8 cellular contexts compared by ENCODE assay signal in the genomic region with DNA sequence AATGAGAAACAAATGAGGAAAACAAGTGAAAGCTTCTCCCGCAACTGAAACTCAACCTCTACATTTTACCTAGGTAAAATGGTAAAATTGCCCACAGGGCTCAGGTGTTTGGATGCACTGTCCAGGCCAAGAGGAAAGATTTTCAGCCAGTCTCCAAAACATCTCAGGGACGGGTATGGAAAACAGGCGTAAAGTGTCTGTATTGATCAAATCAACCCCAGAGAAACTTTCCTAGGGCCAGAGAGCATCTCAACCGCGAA. TPM values are rescaled to one million over a fixed set of nuclear protein-coding genes. Genes with fewer than 3 reads are reported as not detected.
DNase-seq lines count a peak whose midpoint lies in the region; ATAC-seq, FAIRE-seq and TF ChIP-seq lines count a peak whose summit lies in the region.

No MANE protein-coding gene starts in this region.

- CTCF ChIA-PET in K562 (lab: Yijun Ruan, JAX; ENCODE audit: low intra/inter-chr PET ratio), result no interaction called here

- no peaks in the 10 kb centered on the region for H3K9me1 ChIP-seq in K562 (ENCODE audit: control insufficient read depth, insufficient read depth, low read length)

- H3K36me3 ChIP-seq in K562 (ENCODE audit: control insufficient read depth, insufficient read depth, low read length) (peaks cover 28% of the 10 kb centered on the region), small intestine (ENCODE audit: control insufficient read depth in 2 of 2, insufficient read depth in 2 of 2, low read length in 2 of 2) (no peaks in the 10 kb centered on the region)

- no peak for ATAC-seq in stimulated activated naive CD8-positive, alpha-beta T cell treated with anti-CD3 and anti-CD28 coated beads, Interleukin-15, Interleukin-2, amounts not matched to agents 100 U/mL and 50 U/mL, for 24 hours
- ATAC-seq in K562, result no peak
- no peak for ATAC-seq in HG03139 (IDR thresholded peaks at IDR 0.05; ENCODE audit: unreplicated experiment)

- peak overlapping the region; percentile 99 for H3K4me3 Mint-ChIP-seq in stimulated activated naive CD8-positive, alpha-beta T cell treated with anti-CD3 and anti-CD28 coated beads, Interleukin-15, Interleukin-2, amounts not matched to agents 100 ng/mL and 50 ng/mL, for 24 hours
- H3K4me3 Mint-ChIP-seq in mesothelial cell of epicardium, result peak overlapping the region; percentile 97

- H3K4me1 ChIP-seq in K562 (replicated peaks in 1 of 2; ENCODE audit: control insufficient read depth in 2 of 2, insufficient read depth in 2 of 2, low read length in 2 of 2) (peaks cover 13 to 14% of the 10 kb centered on the region in 2 experiments; a peak in 4 of 5 replicates), small intestine (ENCODE audit: control insufficient read depth in 2 of 2, insufficient read depth in 1 of 2, low read depth in 1 of 2, low read length in 1 of 2) (peaks cover 2 to 4% of the 10 kb centered on the region in 2 donors)

- no peaks in the 10 kb centered on the region for H3K27me3 Mint-ChIP-seq in stimulated activated naive CD8-positive, alpha-beta T cell treated with anti-CD3 and anti-CD28 coated beads, Interleukin-15, Interleukin-2, amounts not matched to agents 100 ng/mL and 50 ng/mL, for 24 hours
- no peaks in the 10 kb centered on the region for H3K27me3 Mint-ChIP-seq in mesothelial cell of epicardium (ENCODE audit: low read depth)

- peak overlapping the region; percentile 97 for H2AFZ ChIP-seq in K562 (ENCODE audit: low read depth, low read length)

- TF ChIP-seq CTCF in K562 (IDR thresholded peaks at IDR 0.05 in 2 of 3, conservative IDR thresholded peaks at IDR 0.05 in 1 of 3; ENCODE audit: insufficient read depth in 2 of 3, low read depth in 1 of 3, low read length in 3 of 3) (no peak), mesothelial cell of epicardium (IDR thresholded peaks at IDR 0.05; ENCODE audit: unreplicated experiment) (no peak)

- H3K27me3 ChIP-seq in K562 (ENCODE audit: control insufficient read depth in 2 of 2, insufficient read depth in 2 of 2, low read length in 2 of 2) (no peaks in the 10 kb centered on the region), small intestine (ENCODE audit: control insufficient read depth in 2 of 2, insufficient read depth in 2 of 2, low read length in 2 of 2) (no peaks in the 10 kb centered on the region)

- H3K79me2 ChIP-seq in K562 (ENCODE audit: control insufficient read depth, insufficient read depth, low read length), result peaks cover 44% of the 10 kb centered on the region

- H3K27ac Mint-ChIP-seq in stimulated activated naive CD8-positive, alpha-beta T cell treated with anti-CD3 and anti-CD28 coated beads, Interleukin-15, Interleukin-2, amounts not matched to agents 100 ng/mL and 50 ng/mL, for 24 hours, result peak overlapping the region; percentile 97
- peak overlapping the region; percentile 100 for H3K27ac Mint-ChIP-seq in mesothelial cell of epicardium

- H3K4me2 ChIP-seq in K562 (ENCODE audit: insufficient read depth, low read length), result peak overlapping the region; percentile 77

- POLR2A ChIA-PET in K562 (lab: Yijun Ruan, JAX), result interaction anchor here (0.6 to 3.8 kb wide), 11 partner anchors 8 to 197 kb away, joined by 3 to 62 read pairs (median 5); a partner anchor contains a TSS

- H4K20me1 ChIP-seq in K562 (replicated peaks; ENCODE audit: control insufficient read depth, insufficient read depth, low read length), result no peaks in the 10 kb centered on the region

- H3K9me3 Mint-ChIP-seq in stimulated activated naive CD8-positive, alpha-beta T cell treated with anti-CD3 and anti-CD28 coated beads, Interleukin-15, Interleukin-2, amounts not matched to agents 100 ng/mL and 50 ng/mL, for 24 hours, result no peaks in the 10 kb centered on the region
- no peaks in the 10 kb centered on the region for H3K9me3 Mint-ChIP-seq in mesothelial cell of epicardium

- DNase-seq in stimulated activated naive CD8-positive, alpha-beta T cell treated with anti-CD3 and anti-CD28 coated beads, Interleukin-15, Interleukin-2, amounts not matched to agents 100 U/mL and 50 U/mL, for 24 hours, result no peak
- DNase-seq in K562 (ENCODE audit: extremely low read depth in 1 of 4, low spot score in 3 of 4) (no peak), mesothelial cell of epicardium (ENCODE audit: low spot score in 2 of 2, unreplicated experiment in 2 of 2) (no peak), small intestine (no peak), NCI-H2107 treated with DMSO at 0.1 percent for 48 hours (lab: John Stamatoyannopoulos, UW; ENCODE audit: unreplicated experiment) (no peak)
- DNase-seq in activated CD4-positive, alpha-beta T cell treated with anti-CD3 and anti-CD28 coated beads for 1 hour, result no peak

- H3K9ac ChIP-seq in K562 (ENCODE audit: insufficient read depth in 1 of 2, low read depth in 2 of 2, low read length in 2 of 2), result peak overlapping the region; percentile 85 to 98; a peak in 3 of 4 replicates

- in situ Hi-C loops in K562 (cut with MboI), result no loop called here

- peak overlapping the region; percentile 68 for H3K4me3 ChIP-seq in K562
- no peak overlapping the region for H3K4me3 ChIP-seq in small intestine (ENCODE audit: low read depth in 1 of 2, low read length in 2 of 2)

- no TSS peak for BruUV-seq in K562 (replicated peaks; lab: Mats Ljungman, UMichigan)

- H3K9me3 ChIP-seq in K562 (replicated peaks; ENCODE audit: control insufficient read depth, insufficient read depth, low read depth, low read length) (no peaks in the 10 kb centered on the region), small intestine (ENCODE audit: control insufficient read depth, low read depth) (no peaks in the 10 kb centered on the region)

- H3K4me1 Mint-ChIP-seq in stimulated activated naive CD8-positive, alpha-beta T cell treated with anti-CD3 and anti-CD28 coated beads, Interleukin-15, Interleukin-2, amounts not matched to agents 100 ng/mL and 50 ng/mL, for 24 hours (ENCODE audit: low read depth), result peaks cover 40% of the 10 kb centered on the region
- H3K4me1 Mint-ChIP-seq in mesothelial cell of epicardium, result peaks cover 17% of the 10 kb centered on the region

- no peak for TF ChIP-seq RAD21 in K562 (CRISPR knock-in tag; conservative IDR thresholded peaks at IDR 0.05 in 1 of 2, IDR thresholded peaks at IDR 0.05 in 1 of 2)

- FAIRE-seq in K562 (lab: Jason Lieb, UNC), result no peak
- no peak for FAIRE-seq in small intestine (lab: Jason Lieb, UNC)

- TF ChIP-seq EP300 in K562 (IDR thresholded peaks at IDR 0.05; ENCODE audit: low read length), result no peak

- H3K36me3 Mint-ChIP-seq in stimulated activated naive CD8-positive, alpha-beta T cell treated with anti-CD3 and anti-CD28 coated beads, Interleukin-15, Interleukin-2, amounts not matched to agents 100 ng/mL and 50 ng/mL, for 24 hours (ENCODE audit: low read depth), result peaks cover 17% of the 10 kb centered on the region
- peaks cover under 1% of the 10 kb centered on the region for H3K36me3 Mint-ChIP-seq in mesothelial cell of epicardium

- H3K27ac ChIP-seq in K562 (ENCODE audit: extremely low read depth, low read depth, low read length) (peak overlapping the region; percentile 64), small intestine (ENCODE audit: low read depth in 1 of 2, low read length in 1 of 2) (peak overlapping the region in 1 of 2 donors; percentile 89)

- 7% methylated on average over 5 of the region's 5 CpGs for WGBS in K562 (ENCODE audit: insufficient coverage, low coverage, missing lambda C conversion rate)
- WGBS in small intestine, 3 donors, result 10 to 20% (median 12%) methylated on average over 5 of the region's 5 CpGs

- intact Hi-C loops in K562 (cut with micrococcal nuclease), result loop anchor here (2.0 to 10.0 kb wide), 6 partner anchors 27 to 197 kb away; a partner anchor contains a TSS

- no peak for TF ChIP-seq POLR2A in K562 (conservative IDR thresholded peaks at IDR 0.05)

RNA-seq across cellular contexts. Expression of a gene that starts 0.4 kb away (rescaled TPM):
- 45.2 and 99.1 TPM in 2 replicates for total RNA-seq in K562 (2011; cell fraction: chromatin; rRNA removed; ENCODE audit: low replicate concordance)
- 30.7 and 34.7 TPM in 2 replicates for total RNA-seq in K562 (2011; cell fraction: nucleolus; rRNA removed)
- 57.9 and 59.7 TPM in 2 replicates for total RNA-seq in K562 (2011; cell fraction: nucleoplasm; rRNA removed)
- total RNA-seq in K562 (2014; rRNA removed) (104 and 125 TPM in 2 replicates), K562 (2014; rRNA removed; fragmentation: Illumina TruSeq; extraction: Trizol) (216 and 262 TPM in 2 replicates), K562 (2015; rRNA removed; fragmentation: Illumina TruSeq; extraction: Trizol) (159 and 171 TPM in 2 replicates), K562 (2021) (148 and 162 TPM in 2 replicates), mesothelial cell of epicardium (31.4 to 33.8 TPM (median 33.4 TPM) in 3 replicates)
- polyA plus RNA-seq in K562 (2011; rRNA removed) (176 and 298 TPM in 2 replicates), K562 (2014; fragmentation: Illumina TruSeq; extraction: Trizol) (243 and 269 TPM in 2 replicates), K562 (2014; fragmentation: Nextera tagmentation; extraction: Ambion mirVana) (100 to 1,000 TPM; 369 to 384 TPM), K562 (2014; rRNA removed) (217 and 244 TPM in 2 replicates), small intestine (10 to 100 TPM; 14.5 to 38.2 (median 22.7) TPM)
- 44.8 and 95.3 TPM in 2 replicates for polyA plus RNA-seq in K562 (2011; cell fraction: cytosol; rRNA removed)
- polyA plus RNA-seq in K562 (2011; cell fraction: nucleus; rRNA removed), result 22.2 and 34.5 TPM in 2 replicates
- 157 and 173 TPM in 2 replicates for polyA plus RNA-seq in K562 (2012)
- 190 and 212 TPM in 2 replicates for polyA minus RNA-seq in K562 (2011; rRNA and poly(A)+ RNA removed)
- 43.4 and 67.5 TPM in 2 replicates for polyA minus RNA-seq in K562 (2011; cell fraction: cytosol; rRNA and poly(A)+ RNA removed)
- 25.4 and 46.1 TPM in 2 replicates for polyA minus RNA-seq in K562 (2011; cell fraction: nucleus; rRNA and poly(A)+ RNA removed)

RNA-seq across cellular contexts. Expression of a gene that starts 27.9 kb away (rescaled TPM):
- total RNA-seq in K562 (2011; cell fraction: chromatin; rRNA removed; ENCODE audit: low replicate concordance), result 36.2 and 70.5 TPM in 2 replicates
- total RNA-seq in K562 (2011; cell fraction: nucleolus; rRNA removed), result 12.8 and 19.2 TPM in 2 replicates
- 30.2 and 31.1 TPM in 2 replicates for total RNA-seq in K562 (2011; cell fraction: nucleoplasm; rRNA removed)
- total RNA-seq in K562 (2014; rRNA removed), result 13.5 and 17.5 TPM in 2 replicates
- 23.8 and 24.6 TPM in 2 replicates for total RNA-seq in K562 (2014; rRNA removed; fragmentation: Illumina TruSeq; extraction: Trizol)
- total RNA-seq in K562 (2015; rRNA removed; fragmentation: Illumina TruSeq; extraction: Trizol), result 22.6 and 22.7 TPM in 2 replicates
- 20.5 and 21.3 TPM in 2 replicates for total RNA-seq in K562 (2021)
- 27.1 and 36.5 TPM in 2 replicates for polyA plus RNA-seq in K562 (2011; rRNA removed)
- polyA plus RNA-seq in K562 (2011; cell fraction: cytosol; rRNA removed), result 14.3 and 17.6 TPM in 2 replicates
- 33.7 and 36.3 TPM in 2 replicates for polyA plus RNA-seq in K562 (2011; cell fraction: nucleus; rRNA removed)
- 14.2 and 15.0 TPM in 2 replicates for polyA plus RNA-seq in K562 (2012)
- 20.3 and 21.7 TPM in 2 replicates for polyA plus RNA-seq in K562 (2014; fragmentation: Illumina TruSeq; extraction: Trizol)
- 10 to 100 TPM; 18.3 to 31.5 TPM for polyA plus RNA-seq in K562 (2014; fragmentation: Nextera tagmentation; extraction: Ambion mirVana)
- 17.6 and 23.2 TPM in 2 replicates for polyA plus RNA-seq in K562 (2014; rRNA removed)
- 41.6 and 43.3 TPM in 2 replicates for polyA minus RNA-seq in K562 (2011; rRNA and poly(A)+ RNA removed)
- polyA minus RNA-seq in K562 (2011; cell fraction: cytosol; rRNA and poly(A)+ RNA removed), result 12.9 and 19.3 TPM in 2 replicates
- polyA minus RNA-seq in K562 (2011; cell fraction: nucleus; rRNA and poly(A)+ RNA removed), result 17.6 and 21.2 TPM in 2 replicates
- 21.2 to 25.4 TPM (median 23.4 TPM) in 3 replicates for total RNA-seq in mesothelial cell of epicardium
- polyA plus RNA-seq in small intestine, result 1 to 10 TPM; 2.2 to 6.2 (median 5.1) TPM
